In the genomic region with DNA sequence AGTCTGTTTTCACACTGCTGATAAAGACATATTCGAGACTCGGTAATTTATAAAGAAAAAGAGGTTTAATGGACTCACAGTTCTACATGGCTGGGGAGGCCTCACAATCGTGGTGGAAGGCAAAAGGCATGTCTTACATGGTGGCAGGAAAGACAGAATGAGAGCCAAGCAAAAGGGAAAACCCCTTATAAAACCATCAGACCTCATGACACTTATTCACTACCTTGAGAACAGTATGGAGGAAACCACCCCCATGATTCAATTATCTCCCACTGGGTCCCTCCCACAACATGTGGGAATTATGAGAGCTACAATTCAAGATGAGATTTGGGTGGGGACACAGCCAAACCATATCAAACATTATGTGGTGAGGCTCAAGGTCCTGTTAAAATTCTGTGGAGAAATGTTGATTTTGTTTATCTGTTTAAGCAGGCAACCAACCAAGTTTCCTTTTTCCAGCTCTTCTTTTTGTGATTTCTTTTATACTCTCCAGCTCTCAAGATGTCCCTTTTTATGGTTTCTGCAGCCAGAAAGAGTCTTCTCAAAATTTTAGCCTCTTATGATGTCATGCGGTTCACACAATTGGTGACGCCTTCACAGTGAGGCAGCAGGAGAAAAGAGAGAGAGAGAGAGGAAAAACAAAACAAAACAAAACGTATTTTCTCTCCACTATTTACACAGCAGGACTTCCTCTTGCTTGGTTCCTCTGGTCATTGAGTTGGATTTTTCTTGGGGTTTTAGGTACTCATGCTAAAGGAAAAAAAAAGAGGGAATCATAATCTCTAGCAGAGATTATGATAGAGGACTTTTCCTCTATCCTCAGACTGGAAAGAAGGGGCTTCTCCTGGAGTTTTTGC, we compare ENCODE assay signal across 13 cellular contexts.
"Had no signal": no experiment of that assay in that cellular context is flagged by ENCODE, and none has a peak within 500 bp of the region (broad histone marks: within the 10 kb centered on the region; RNA-seq: fewer than 3 reads in every experiment).

No MANE protein-coding gene starts in this region.

- H3K4me1 Mint-ChIP-seq: stimulated activated memory B cell treated with anti-CD40 and anti-IgM and Interleukin-4, amounts not matched to agents 10 μg/mL and 1 μg/mL and 100 μg/mL, for 72 hours had no signal

- ATAC-seq: activated T-cell treated with anti-CD3 and anti-CD28 coated beads, Interleukin-2, amount 50 U/mL, for 72 hours; foreskin keratinocyte; lower lobe of right lung; SK-N-SH treated with all-trans-retinoic acid at 6 μM for 48 hours; stimulated activated memory B cell treated with anti-CD40 and anti-IgM and Interleukin-4, amounts not matched to agents 10 μg/mL and 1 μg/mL and 100 μg/mL, for 72 hours had no signal

- H3K27me3 Mint-ChIP-seq: stimulated activated memory B cell treated with anti-CD40 and anti-IgM and Interleukin-4, amounts not matched to agents 10 μg/mL and 1 μg/mL and 100 μg/mL, for 72 hours had no signal

- H3K27ac Mint-ChIP-seq: activated T-cell treated with anti-CD3 and anti-CD28 coated beads, Interleukin-2, amount 50 U/mL, for 72 hours; stimulated activated memory B cell treated with anti-CD40 and anti-IgM and Interleukin-4, amounts not matched to agents 10 μg/mL and 1 μg/mL and 100 μg/mL, for 72 hours had no signal

- H3K27me3 ChIP-seq: adrenal gland, foreskin keratinocyte had no signal

- H3K4me1 ChIP-seq: adrenal gland, foreskin keratinocyte, lower lobe of right lung had no signal

- H3K4me3 ChIP-seq: adrenal gland, coronary artery, lower lobe of right lung had no signal

- H3K4me3 Mint-ChIP-seq: activated T-cell treated with anti-CD3 and anti-CD28 coated beads, Interleukin-2, amount 50 U/mL, for 72 hours; stimulated activated memory B cell treated with anti-CD40 and anti-IgM and Interleukin-4, amounts not matched to agents 10 μg/mL and 1 μg/mL and 100 μg/mL, for 72 hours had no signal

- H3K27ac ChIP-seq: adrenal gland, coronary artery, foreskin keratinocyte, lower lobe of right lung had no signal

- H3K36me3 ChIP-seq: adrenal gland, lower lobe of right lung had no signal

- DNase-seq: activated CD4-positive, alpha-beta T cell treated with anti-CD3 and anti-CD28 coated beads, Interleukin-2, amount 50 U/mL, for 48 hours; activated gamma-delta T cell treated with Interleukin-2 at 50 U/mL for 16 hours; activated T-cell treated with anti-CD3 and anti-CD28 coated beads, Interleukin-2, amount 50 U/mL, for 72 hours; adrenal gland; foreskin keratinocyte; glutamatergic neuron; lower lobe of right lung; midbrain; T-helper 1 cell; T1000 had no signal
